Comparison of ENCODE assay signal across 1 cellular context in genomic region chr13:27117158-27117557, GRCh38.
TF ChIP-seq lines count a peak whose summit lies in the region.

No MANE protein-coding gene starts in this region.

TF ChIP-seq in SK-N-SH, 30 proteins besides CTCF, POLR2A, EP300 and RAD21:
- peak; percentile 53; the same call in 1 of the 2 replicates for TF ChIP-seq PBX3 (IDR thresholded peaks at IDR 0.05)
- no peak for TF ChIP-seq USF2 (IDR thresholded peaks at IDR 0.05; ENCODE audit: borderline replicate concordance, low read depth, low read length)
